Comparison of ENCODE assay signal across 9 cellular contexts in the genomic region with DNA sequence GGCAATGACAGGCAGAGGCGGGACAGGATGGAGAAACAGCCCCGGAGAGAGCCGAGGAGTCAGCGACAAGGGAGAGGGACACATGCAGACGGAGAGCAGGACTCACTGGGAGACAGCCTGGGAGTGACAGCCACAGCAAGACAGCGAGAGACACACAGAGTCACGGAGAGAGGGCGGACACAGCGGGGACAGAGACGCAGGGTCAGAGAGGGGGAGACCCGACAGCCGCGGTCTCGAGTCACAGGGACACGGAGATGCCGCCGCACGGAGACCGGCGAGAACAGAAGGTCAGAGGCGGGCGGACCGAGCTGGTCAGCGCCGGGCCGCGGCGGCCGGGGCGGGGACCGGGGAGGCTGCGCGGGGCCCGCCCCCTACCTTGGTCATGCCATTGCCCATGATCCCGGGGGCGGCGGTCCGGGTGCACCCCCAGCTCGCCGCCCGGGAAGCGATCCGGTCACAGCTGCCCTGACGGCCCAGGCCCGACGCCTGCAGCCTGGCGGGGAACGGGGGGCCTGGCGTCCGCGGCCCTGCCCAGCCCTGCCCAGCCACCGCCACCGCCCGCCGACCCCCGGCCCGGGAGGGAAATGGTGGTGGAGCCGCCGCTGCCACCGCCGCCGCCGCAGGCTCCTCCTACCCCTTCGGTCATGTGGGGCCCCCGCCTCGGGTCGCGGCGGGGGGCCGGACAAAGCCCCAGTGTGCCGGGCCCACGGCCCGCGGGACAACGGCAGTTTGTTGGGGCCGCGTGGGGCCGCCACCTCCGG. TPM values are rescaled to one million over a fixed set of nuclear protein-coding genes. Genes with fewer than 3 reads are reported as not detected.
DNase-seq lines count a peak whose midpoint lies in the region; ATAC-seq, FAIRE-seq and TF ChIP-seq lines count a peak whose summit lies in the region.
"Had no signal": no experiment of that assay in that cellular context is flagged by ENCODE, and none has a peak within 500 bp of the region (broad histone marks: within the 10 kb centered on the region; RNA-seq: fewer than 3 reads in every experiment).

A gene with protein sequence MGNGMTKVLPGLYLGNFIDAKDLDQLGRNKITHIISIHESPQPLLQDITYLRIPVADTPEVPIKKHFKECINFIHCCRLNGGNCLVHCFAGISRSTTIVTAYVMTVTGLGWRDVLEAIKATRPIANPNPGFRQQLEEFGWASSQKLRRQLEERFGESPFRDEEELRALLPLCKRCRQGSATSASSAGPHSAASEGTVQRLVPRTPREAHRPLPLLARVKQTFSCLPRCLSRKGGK (minus strand): TSS at position 586 of the 761 bp plus-strand sequence. CDS start 190 bp downstream, at position 396.
A gene with protein sequence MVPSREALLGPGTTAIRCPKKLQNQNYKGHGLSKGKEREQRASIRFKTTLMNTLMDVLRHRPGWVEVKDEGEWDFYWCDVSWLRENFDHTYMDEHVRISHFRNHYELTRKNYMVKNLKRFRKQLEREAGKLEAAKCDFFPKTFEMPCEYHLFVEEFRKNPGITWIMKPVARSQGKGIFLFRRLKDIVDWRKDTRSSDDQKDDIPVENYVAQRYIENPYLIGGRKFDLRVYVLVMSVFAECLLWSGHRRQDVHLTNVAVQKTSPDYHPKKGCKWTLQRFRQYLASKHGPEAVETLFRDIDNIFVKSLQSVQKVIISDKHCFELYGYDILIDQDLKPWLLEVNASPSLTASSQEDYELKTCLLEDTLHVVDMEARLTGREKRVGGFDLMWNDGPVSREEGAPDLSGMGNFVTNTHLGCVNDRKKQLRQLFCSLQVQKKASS (plus strand): TSS at position 693 of the 761 bp plus-strand sequence. CDS start 493 bp downstream, outside the sequence.

- BruUV-seq in endothelial cell of umbilical vein (replicated peaks; lab: Mats Ljungman, UMichigan): no TSS peak

- peak within 1 kb of the TSS; percentile 58 for H3K4me2 ChIP-seq in SU-DHL-6 (ENCODE audit: low read depth, low read length, poor library complexity, severe bottlenecking)
- peak within 1 kb of the TSS; percentile 19 for H3K4me2 ChIP-seq in endothelial cell of umbilical vein (ENCODE audit: insufficient read depth, low read length)

- intact Hi-C loops in activated CD4-positive, alpha-beta T cell treated with anti-CD3 and anti-CD28 coated beads, Interleukin-2, amount 10 ng/mL, durations not matched to agents 24 days and 14 days (cut with micrococcal nuclease): no loop called here
- intact Hi-C loops in endothelial cell of umbilical vein (cut with micrococcal nuclease) (no loop called here), upper lobe of right lung (cut with DNase I) (no loop called here)

- H3F3A ChIP-seq in SU-DHL-6 (ENCODE audit: insufficient read depth): no peaks in the 10 kb centered on the region

- POLR2A ChIA-PET in endothelial cell of umbilical vein (lab: Charles Lee): no interaction called here

- no peak within 1 kb of the TSS for H3K27ac ChIP-seq in SU-DHL-6 (ENCODE audit: low read depth, low read length)
- H3K27ac ChIP-seq in endothelial cell of umbilical vein (ENCODE audit: insufficient read depth, low read depth, low read length): no peak within 1 kb of the TSS
- peak within 1 kb of the TSS; percentile 58 for H3K27ac ChIP-seq in upper lobe of right lung

- H3K79me2 ChIP-seq in SU-DHL-6 (ENCODE audit: insufficient read depth, low read length): no peaks in the 10 kb centered on the region
- no peaks in the 10 kb centered on the region for H3K79me2 ChIP-seq in endothelial cell of umbilical vein (ENCODE audit: control insufficient read depth, insufficient read depth, low read length)

- CTCF ChIA-PET in endothelial cell of umbilical vein (lab: Charles Lee): no interaction called here

- H3K27me3 ChIP-seq in SU-DHL-6 (ENCODE audit: low read length) (no peaks in the 10 kb centered on the region), endothelial cell of umbilical vein (ENCODE audit: control insufficient read depth in 2 of 2, insufficient read depth in 2 of 2, low read length in 2 of 2) (peaks cover 30 to 32% of the 10 kb centered on the region in 2 experiments), upper lobe of right lung (no peaks in the 10 kb centered on the region)

- TF ChIP-seq CTCF in SU-DHL-6 (IDR thresholded peaks at IDR 0.05; ENCODE audit: insufficient read depth, low read length, poor library complexity, severe bottlenecking) (no peak), endothelial cell of umbilical vein (IDR thresholded peaks at IDR 0.05; ENCODE audit: extremely low read depth in 1 of 2, insufficient read depth in 1 of 2, low read depth in 1 of 2, low read length in 2 of 2) (no peak), upper lobe of right lung (IDR thresholded peaks at IDR 0.05) (no peak)

- DNase-seq in activated CD4-positive, alpha-beta T cell treated with anti-CD3 and anti-CD28 coated beads, Interleukin-2, amount 10 ng/mL, durations not matched to agents 24 days and 14 days: no peak
- no peak for DNase-seq in activated CD4-positive, alpha-beta T cell treated with anti-CD3 and anti-CD28 coated beads for 1 hour
- DNase-seq in endothelial cell of umbilical vein (ENCODE audit: low read depth, low spot score) (no peak), mucosa of gallbladder (ENCODE audit: low spot score) (peak; percentile 36), upper lobe of right lung (peak; percentile 82), NCI-H1436 treated with DMSO at 0.1 percent for 48 hours (lab: John Stamatoyannopoulos, UW) (no peak), SK-N-DZ (ENCODE audit: low spot score) (no peak)

- H4K20me1 ChIP-seq in SU-DHL-6 (ENCODE audit: low read depth, low read length) (no peaks in the 10 kb centered on the region), endothelial cell of umbilical vein (replicated peaks; ENCODE audit: control insufficient read depth, extremely low read depth, insufficient read depth, low read length) (no peaks in the 10 kb centered on the region)

- no peaks in the 10 kb centered on the region for H3K9me1 ChIP-seq in endothelial cell of umbilical vein (replicated peaks; ENCODE audit: control insufficient read depth, extremely low read depth, insufficient read depth, low read length)

- peak within 1 kb of the TSS; percentile 56 for H3K9ac ChIP-seq in SU-DHL-6 (ENCODE audit: low read length)
- peak within 1 kb of the TSS; percentile 17 for H3K9ac ChIP-seq in endothelial cell of umbilical vein (replicated peaks; ENCODE audit: extremely low read depth, insufficient read depth, low read length)

- H3K27ac Mint-ChIP-seq in activated CD4-positive, alpha-beta T cell treated with anti-CD3 and anti-CD28 coated beads, Interleukin-2, amount 10 ng/mL, durations not matched to agents 24 days and 14 days: peak within 1 kb of the TSS; percentile 15

- TF ChIP-seq POLR2A in endothelial cell of umbilical vein (IDR thresholded peaks at IDR 0.05; ENCODE audit: low read depth, low read length): no peak

- peaks cover 65% of the 10 kb centered on the region for H3K27me3 Mint-ChIP-seq in activated CD4-positive, alpha-beta T cell treated with anti-CD3 and anti-CD28 coated beads, Interleukin-2, amount 10 ng/mL, durations not matched to agents 24 days and 14 days

- no peaks in the 10 kb centered on the region for H3K9me3 ChIP-seq in SU-DHL-6 (ENCODE audit: insufficient read depth, low read length)
- H3K9me3 ChIP-seq in endothelial cell of umbilical vein (replicated peaks; ENCODE audit: control insufficient read depth, insufficient read depth, low read length): no peaks in the 10 kb centered on the region
- no peaks in the 10 kb centered on the region for H3K9me3 ChIP-seq in upper lobe of right lung

- H3K4me1 Mint-ChIP-seq in activated CD4-positive, alpha-beta T cell treated with anti-CD3 and anti-CD28 coated beads, Interleukin-2, amount 10 ng/mL, durations not matched to agents 24 days and 14 days: peaks cover 11% of the 10 kb centered on the region

- ATAC-seq in upper lobe of right lung: peak; percentile 93

- H2AFZ ChIP-seq in SU-DHL-6 (ENCODE audit: low read depth, low read length, severe bottlenecking) (peak within 1 kb of the TSS; percentile 92), endothelial cell of umbilical vein (ENCODE audit: low read depth, low read length) (peak within 1 kb of the TSS; percentile 50)

- dilution Hi-C loops in endothelial cell of umbilical vein (cut with MboI; ENCODE audit: extremely low pct_ligation_motif_present, low sequenced_read_pairs): no loop called here

- no peak for FAIRE-seq in endothelial cell of umbilical vein (lab: Jason Lieb, UNC)
- FAIRE-seq: GM18507 had no signal

- H3K4me3 ChIP-seq in SU-DHL-6 (ENCODE audit: insufficient read depth, low read length, poor library complexity, severe bottlenecking) (peak within 1 kb of the TSS; percentile 47), endothelial cell of umbilical vein (replicated peaks in 1 of 3; ENCODE audit: insufficient read depth in 1 of 3, low read depth in 1 of 3, low read length in 3 of 3) (peak within 1 kb of the TSS in 2 of 3 experiments; percentile 7 to 41), upper lobe of right lung (peak within 1 kb of the TSS; percentile 68)

- peak within 1 kb of the TSS; percentile 82 for H3K4me3 Mint-ChIP-seq in activated CD4-positive, alpha-beta T cell treated with anti-CD3 and anti-CD28 coated beads, Interleukin-2, amount 10 ng/mL, durations not matched to agents 24 days and 14 days

- H3K36me3 ChIP-seq in SU-DHL-6 (ENCODE audit: low read length) (no peaks in the 10 kb centered on the region), endothelial cell of umbilical vein (ENCODE audit: control insufficient read depth in 2 of 2, extremely low read depth in 1 of 2, insufficient read depth in 2 of 2, low read length in 2 of 2) (no peaks in the 10 kb centered on the region), upper lobe of right lung (no peaks in the 10 kb centered on the region)

- H3K9me3 Mint-ChIP-seq in activated CD4-positive, alpha-beta T cell treated with anti-CD3 and anti-CD28 coated beads, Interleukin-2, amount 10 ng/mL, durations not matched to agents 24 days and 14 days: no peaks in the 10 kb centered on the region

- peaks cover 2% of the 10 kb centered on the region for H3K36me3 Mint-ChIP-seq in activated CD4-positive, alpha-beta T cell treated with anti-CD3 and anti-CD28 coated beads, Interleukin-2, amount 10 ng/mL, durations not matched to agents 24 days and 14 days (ENCODE audit: low read depth)

- H3K4me1 ChIP-seq in endothelial cell of umbilical vein (ENCODE audit: control insufficient read depth, extremely low read depth, insufficient read depth, low read length) (no peaks in the 10 kb centered on the region), upper lobe of right lung (peaks cover 11% of the 10 kb centered on the region)

- no peaks in the 10 kb centered on the region for H3K9me2 ChIP-seq in SU-DHL-6 (replicated peaks; ENCODE audit: insufficient read depth, low read length)

RNA-seq across cellular contexts. Expression of the first gene that starts in this region (rescaled TPM):
- total RNA-seq in activated CD4-positive, alpha-beta T cell treated with anti-CD3 and anti-CD28 coated beads, Interleukin-2, amount 10 ng/mL, durations not matched to agents 24 days and 14 days: not detected in 2 replicates
- total RNA-seq in endothelial cell of umbilical vein: 0.62 TPM in 1 of 2 replicates, not detected in the other
- polyA plus RNA-seq in endothelial cell of umbilical vein: 0.33 and 0.75 TPM in 2 replicates
- 0.12 and 0.27 TPM in 2 replicates for polyA plus RNA-seq in endothelial cell of umbilical vein (2011; cell fraction: cytosol; rRNA removed)
- 0.16 and 0.35 TPM in 2 replicates for polyA plus RNA-seq in endothelial cell of umbilical vein (2011; cell fraction: nucleus; rRNA removed)
- polyA plus RNA-seq in endothelial cell of umbilical vein (2012): 0.16 and 0.19 TPM in 2 replicates
- not detected in 2 replicates for polyA minus RNA-seq in endothelial cell of umbilical vein
- polyA minus RNA-seq in endothelial cell of umbilical vein (2011; cell fraction: cytosol; rRNA and poly(A)+ RNA removed): not detected
- polyA minus RNA-seq in endothelial cell of umbilical vein (2011; cell fraction: nucleus; rRNA and poly(A)+ RNA removed): not detected in 2 replicates
- 2.8 TPM for total RNA-seq in mucosa of gallbladder
- 2.4 TPM for total RNA-seq in upper lobe of right lung
- 9.7 and 14.3 TPM in 2 replicates for polyA plus RNA-seq in SK-N-DZ (2014; cell fraction: cytosol; rRNA removed)
- polyA plus RNA-seq in SK-N-DZ (2014; cell fraction: nucleus; rRNA removed): 3.3 and 4.7 TPM in 2 replicates

RNA-seq across cellular contexts. Expression of the second gene that starts in this region (rescaled TPM):
- total RNA-seq in activated CD4-positive, alpha-beta T cell treated with anti-CD3 and anti-CD28 coated beads, Interleukin-2, amount 10 ng/mL, durations not matched to agents 24 days and 14 days: not detected in 2 replicates
- total RNA-seq in endothelial cell of umbilical vein: not detected in 2 replicates
- polyA plus RNA-seq in endothelial cell of umbilical vein: 0.03 TPM in 1 of 2 replicates, not detected in the other
- 0.04 and 0.10 TPM in 2 replicates for polyA plus RNA-seq in endothelial cell of umbilical vein (2011; cell fraction: cytosol; rRNA removed)
- 0.37 and 0.53 TPM in 2 replicates for polyA plus RNA-seq in endothelial cell of umbilical vein (2011; cell fraction: nucleus; rRNA removed)
- 0.08 TPM in 1 of 2 replicates, not detected in the other for polyA plus RNA-seq in endothelial cell of umbilical vein (2012)
- 0.55 TPM in 1 of 2 replicates, not detected in the other for polyA minus RNA-seq in endothelial cell of umbilical vein
- polyA minus RNA-seq in endothelial cell of umbilical vein (2011; cell fraction: cytosol; rRNA and poly(A)+ RNA removed): not detected
- polyA minus RNA-seq in endothelial cell of umbilical vein (2011; cell fraction: nucleus; rRNA and poly(A)+ RNA removed): not detected in 2 replicates
- total RNA-seq in mucosa of gallbladder: 0.29 TPM
- total RNA-seq in upper lobe of right lung: 0.49 TPM
- polyA plus RNA-seq in SK-N-DZ (2014; cell fraction: cytosol; rRNA removed): not detected in 2 replicates
- polyA plus RNA-seq in SK-N-DZ (2014; cell fraction: nucleus; rRNA removed): 0.28 TPM in 1 of 2 replicates, not detected in the other

Comparison
In these comparisons a context has a peak if more than half of its experiments do, and no peak if none do; other contexts are left out.
1. DNase-seq: peak in mucosa of gallbladder (single experiment) and upper lobe of right lung (single experiment); none in activated CD4-positive, alpha-beta T cell treated with anti-CD3 and anti-CD28 coated beads, Interleukin-2, amount 10 ng/mL, durations not matched to agents 24 days and 14 days (single experiment), activated CD4-positive, alpha-beta T cell treated with anti-CD3 and anti-CD28 coated beads for 1 hour (single experiment), endothelial cell of umbilical vein (single experiment), NCI-H1436 treated with DMSO at 0.1 percent for 48 hours (single experiment) and SK-N-DZ (single experiment).
2. Peak in every context shown above with its lines, with median percentiles within 50 percentile points of each other: H3K4me3 ChIP-seq.